Comparison of ENCODE assay signal across 2 cellular contexts in genomic region chr7:4824120-4824775, GRCh38.
TF ChIP-seq lines count a peak whose summit lies in the region.

No MANE protein-coding gene starts in this region.

TF ChIP-seq in SK-N-SH, 30 proteins besides CTCF, POLR2A, EP300 and RAD21:
- TF ChIP-seq NFIC (IDR thresholded peaks at IDR 0.05; ENCODE audit: borderline replicate concordance) (no peak), REST (IDR thresholded peaks at IDR 0.05; ENCODE audit: low read depth, low read length) (no peak), GABPA (IDR thresholded peaks at IDR 0.05; ENCODE audit: low read depth) (no peak), USF2 (IDR thresholded peaks at IDR 0.05; ENCODE audit: borderline replicate concordance, low read depth, low read length) (no peak), RFX5 (IDR thresholded peaks at IDR 0.05; ENCODE audit: low read length) (no peak), TEAD4 (IDR thresholded peaks at IDR 0.05; ENCODE audit: borderline replicate concordance, insufficient read depth) (no peak), MAX (IDR thresholded peaks at IDR 0.05; ENCODE audit: low read depth) (no peak), YY1 (IDR thresholded peaks at IDR 0.05; ENCODE audit: low read depth) (no peak), ELF1 (IDR thresholded peaks at IDR 0.05) (no peak), PBX3 (IDR thresholded peaks at IDR 0.05) (no peak), SIN3A (IDR thresholded peaks at IDR 0.05; ENCODE audit: borderline replicate concordance, low read depth, low read length) (no peak), SMC3 (IDR thresholded peaks at IDR 0.05; ENCODE audit: low read depth, low read length) (no peak)

TF ChIP-seq in SK-N-SH treated with all-trans-retinoic acid at 6 μM for 48 hours, 23 proteins besides CTCF, POLR2A, EP300 and RAD21:
- TF ChIP-seq ZNF70 (CRISPR knock-in tag; IDR thresholded peaks at IDR 0.05) (no peak), ESRRG (CRISPR knock-in tag; IDR thresholded peaks at IDR 0.05) (no peak), OSR1 (CRISPR knock-in tag; IDR thresholded peaks at IDR 0.05) (no peak), ZC3H10 (CRISPR knock-in tag; IDR thresholded peaks at IDR 0.05) (no peak), ZNF565 (CRISPR knock-in tag; conservative IDR thresholded peaks at IDR 0.05; ENCODE audit: low read depth) (no peak), ZNF8 (CRISPR knock-in tag; IDR thresholded peaks at IDR 0.05) (no peak), TSHZ2 (CRISPR knock-in tag; IDR thresholded peaks at IDR 0.05) (no peak), SNAI2 (CRISPR knock-in tag; IDR thresholded peaks at IDR 0.05) (no peak), PPARA (CRISPR knock-in tag; IDR thresholded peaks at IDR 0.05; ENCODE audit: borderline replicate concordance) (no peak), POU6F1 (CRISPR knock-in tag; IDR thresholded peaks at IDR 0.05; ENCODE audit: borderline replicate concordance, low read depth) (no peak), ZFP30 (CRISPR knock-in tag; IDR thresholded peaks at IDR 0.05) (no peak), TCF4 (CRISPR knock-in tag; IDR thresholded peaks at IDR 0.05; ENCODE audit: borderline replicate concordance) (no peak), RARB (CRISPR knock-in tag; IDR thresholded peaks at IDR 0.05) (no peak), CSDC2 (CRISPR knock-in tag; IDR thresholded peaks at IDR 0.05) (no peak), TOX (CRISPR knock-in tag; IDR thresholded peaks at IDR 0.05; ENCODE audit: borderline replicate concordance) (no peak)
